13 cellular contexts compared by ENCODE assay signal in genomic region chr7:110922906-110923305, GRCh38.
DNase-seq lines count a peak whose midpoint lies in the region; FAIRE-seq and TF ChIP-seq lines count a peak whose summit lies in the region.
"Had no signal": no experiment of that assay in that cellular context is flagged by ENCODE, and none has a peak within 500 bp of the region (broad histone marks: within the 10 kb centered on the region; RNA-seq: fewer than 3 reads in every experiment).

No MANE protein-coding gene starts in this region.

- H3K36me3 ChIP-seq in esophagus (ENCODE audit: control insufficient read depth in 2 of 2, insufficient read depth in 2 of 2, low read length in 1 of 2) = no peaks in the 10 kb centered on the region

- no peaks in the 10 kb centered on the region for H3K27me3 ChIP-seq in esophagus (ENCODE audit: control insufficient read depth in 1 of 2, insufficient read depth in 2 of 2, low read length in 2 of 2)

- CTCF ChIA-PET in activated naive CD4-positive, alpha-beta T cell treated with anti-CD3 and anti-CD28 coated beads, Interleukin-2, amount 10 ng/mL, durations not matched to agents 7 days and 5 days (lab: Charles Lee) = no interaction called here
- CTCF ChIA-PET in HEK293T (lab: Yijun Ruan, JAX) = no interaction called here

- peak overlapping the region; percentile 22 to 36 for H3K27ac ChIP-seq in esophagus (ENCODE audit: low read depth in 2 of 2, low read length in 1 of 2)
- H3K27ac ChIP-seq: psoas muscle had no signal

- H3K4me3 Mint-ChIP-seq in osteocyte (ENCODE audit: unreplicated experiment) = no peak overlapping the region
- no peak overlapping the region for H3K4me3 Mint-ChIP-seq in activated naive CD4-positive, alpha-beta T cell treated with anti-CD3 and anti-CD28 coated beads, Interleukin-2, amount 10 ng/mL, durations not matched to agents 7 days and 5 days
- H3K4me3 Mint-ChIP-seq: CD4-positive, CD25-positive, alpha-beta regulatory T cell; endodermal cell had no signal

- H3K9me3 ChIP-seq in esophagus (ENCODE audit: control insufficient read depth in 2 of 2, insufficient read depth in 1 of 2, low read depth in 1 of 2, low read length in 1 of 2) = no peaks in the 10 kb centered on the region
- H3K9me3 ChIP-seq: psoas muscle had no signal

- no peak for FAIRE-seq in RCC 7860 (lab: Jason Lieb, UNC)

- peaks cover 30% of the 10 kb centered on the region for H3K4me1 Mint-ChIP-seq in osteocyte (ENCODE audit: unreplicated experiment)
- peaks cover 23% of the 10 kb centered on the region for H3K4me1 Mint-ChIP-seq in activated naive CD4-positive, alpha-beta T cell treated with anti-CD3 and anti-CD28 coated beads, Interleukin-2, amount 10 ng/mL, durations not matched to agents 7 days and 5 days
- H3K4me1 Mint-ChIP-seq: endodermal cell had no signal

- DNase-seq in DMS53 treated with DMSO at 0.1 percent for 48 hours (lab: John Stamatoyannopoulos, UW; ENCODE audit: unreplicated experiment) (peak; percentile 44), RKO (ENCODE audit: low spot score) (peak; percentile 21), osteocyte (ENCODE audit: extremely low spot score, unreplicated experiment) (no peak), NCI-H510A treated with DMSO at 0.1 percent for 48 hours (lab: John Stamatoyannopoulos, UW) (no peak), HEK293T (ENCODE audit: extremely low spot score) (no peak), RCC 7860 (ENCODE audit: low spot score) (no peak)
- no peak for DNase-seq in activated naive CD4-positive, alpha-beta T cell treated with anti-CD3 and anti-CD28 coated beads, Interleukin-2, amount 10 ng/mL, durations not matched to agents 7 days and 5 days
- DNase-seq: CD4-positive, CD25-positive, alpha-beta regulatory T cell; endodermal cell; NCI-H510A; psoas muscle; Right ventricle myocardium superior had no signal

- H3K4me1 ChIP-seq in esophagus (ENCODE audit: control insufficient read depth in 2 of 2, insufficient read depth in 2 of 2, low read length in 1 of 2) = peaks cover 0 to 5% of the 10 kb centered on the region in 2 donors
- H3K4me1 ChIP-seq: psoas muscle had no signal

- WGBS in esophagus, 2 donors = 54 to 76% methylated on average over 3 of the region's 3 CpGs

- POLR2A ChIA-PET in HEK293T (lab: Yijun Ruan, JAX) = no interaction called here

- H3K36me3 Mint-ChIP-seq in osteocyte (ENCODE audit: unreplicated experiment) = no peaks in the 10 kb centered on the region
- H3K36me3 Mint-ChIP-seq in activated naive CD4-positive, alpha-beta T cell treated with anti-CD3 and anti-CD28 coated beads, Interleukin-2, amount 10 ng/mL, durations not matched to agents 7 days and 5 days = peaks cover 10% of the 10 kb centered on the region

- no peaks in the 10 kb centered on the region for H3K9me3 Mint-ChIP-seq in osteocyte (ENCODE audit: unreplicated experiment)
- H3K9me3 Mint-ChIP-seq in activated naive CD4-positive, alpha-beta T cell treated with anti-CD3 and anti-CD28 coated beads, Interleukin-2, amount 10 ng/mL, durations not matched to agents 7 days and 5 days = no peaks in the 10 kb centered on the region
- H3K9me3 Mint-ChIP-seq: endodermal cell had no signal

- TF ChIP-seq CTCF in osteocyte (IDR thresholded peaks at IDR 0.05) = no peak

- H3K4me3 ChIP-seq in esophagus (ENCODE audit: low read depth in 1 of 2, low read length in 2 of 2) = no peak overlapping the region
- H3K4me3 ChIP-seq: psoas muscle had no signal

- H3K27ac Mint-ChIP-seq in osteocyte (ENCODE audit: unreplicated experiment) = peak overlapping the region; percentile 55
- no peak overlapping the region for H3K27ac Mint-ChIP-seq in activated naive CD4-positive, alpha-beta T cell treated with anti-CD3 and anti-CD28 coated beads, Interleukin-2, amount 10 ng/mL, durations not matched to agents 7 days and 5 days
- H3K27ac Mint-ChIP-seq: CD4-positive, CD25-positive, alpha-beta regulatory T cell; endodermal cell had no signal

- H3K27me3 Mint-ChIP-seq in osteocyte (ENCODE audit: unreplicated experiment) = no peaks in the 10 kb centered on the region
- no peaks in the 10 kb centered on the region for H3K27me3 Mint-ChIP-seq in activated naive CD4-positive, alpha-beta T cell treated with anti-CD3 and anti-CD28 coated beads, Interleukin-2, amount 10 ng/mL, durations not matched to agents 7 days and 5 days
- H3K27me3 Mint-ChIP-seq: CD4-positive, CD25-positive, alpha-beta regulatory T cell had no signal

TF ChIP-seq in HEK293T, 16 proteins besides CTCF, POLR2A, EP300 and RAD21:
- TF ChIP-seq ARNT (IDR thresholded peaks at IDR 0.05) = no peak
- TF ChIP-seq BHLHE40 (IDR thresholded peaks at IDR 0.05; ENCODE audit: borderline replicate concordance) = no peak

Comparison
In these comparisons a context has a peak if more than half of its experiments do, and no peak if none do; other contexts are left out.
1. DNase-seq: peak in DMS53 treated with DMSO at 0.1 percent for 48 hours (single experiment) and RKO (single experiment); none in osteocyte (single experiment), activated naive CD4-positive, alpha-beta T cell treated with anti-CD3 and anti-CD28 coated beads, Interleukin-2, amount 10 ng/mL, durations not matched to agents 7 days and 5 days (single experiment), NCI-H510A treated with DMSO at 0.1 percent for 48 hours (single experiment), HEK293T (single experiment) and RCC 7860 (single experiment).